ENCODE assay signal across 26 cellular contexts in the genomic region with DNA sequence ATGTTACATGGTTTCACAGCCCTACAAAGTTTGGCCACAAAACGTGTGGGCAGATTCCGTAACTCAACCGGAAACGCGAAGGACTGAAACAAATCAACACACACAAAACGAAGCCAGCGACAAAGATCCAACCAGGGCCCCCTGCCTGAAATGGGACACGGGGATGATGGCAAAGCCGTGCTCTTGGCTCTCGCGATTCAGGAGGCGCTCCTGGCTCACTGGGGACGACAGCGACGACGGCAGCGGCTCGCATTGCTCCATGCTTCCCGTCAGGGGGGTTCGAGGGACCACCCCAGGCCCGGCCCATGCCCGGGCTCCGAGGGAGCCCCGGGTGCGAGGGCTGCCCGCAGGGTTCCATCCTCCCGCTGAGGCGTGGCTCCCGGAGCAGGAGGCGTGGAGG.
DNase-seq lines count a peak whose midpoint lies in the region; ATAC-seq, FAIRE-seq and TF ChIP-seq lines count a peak whose summit lies in the region.
"Had no signal": no experiment of that assay in that cellular context is flagged by ENCODE, and none has a peak within 500 bp of the region (broad histone marks: within the 10 kb centered on the region; RNA-seq: fewer than 3 reads in every experiment).

No MANE protein-coding gene starts in this region.

- no peaks in the 10 kb centered on the region for H3F3A ChIP-seq in smooth muscle cell (ENCODE audit: low read depth)

- no peaks in the 10 kb centered on the region for H3K4me1 ChIP-seq in HepG2 (ENCODE audit: insufficient read depth, low read length)
- H3K4me1 ChIP-seq in smooth muscle cell (ENCODE audit: low read depth), result no peaks in the 10 kb centered on the region
- H3K4me1 ChIP-seq: Caco-2, gastrocnemius medialis, neural progenitor cell, Peyer's patch, transverse colon had no signal

- 64% methylated on average over 30 of the region's 30 CpGs for WGBS in HepG2 (ENCODE audit: low lambda C conversion rate)
- 79% methylated on average over 26 of the region's 30 CpGs for WGBS in smooth muscle cell (ENCODE audit: low lambda C conversion rate)

- H3K4me2 ChIP-seq in HepG2 (ENCODE audit: low read depth, low read length) (no peak overlapping the region), smooth muscle cell (no peak overlapping the region)
- H3K4me2 ChIP-seq: neural progenitor cell had no signal

- TF ChIP-seq RAD21 in HepG2 (CRISPR knock-in tag; IDR thresholded peaks at IDR 0.05), result no peak

- H3K9me3 Mint-ChIP-seq in stimulated activated effector memory CD8-positive, alpha-beta T cell treated with anti-CD3 and anti-CD28 coated beads, Interleukin-12 subunit alpha, Interleukin-12 subunit beta, amount 100 ng/mL, for 72 hours, result peaks cover 38% of the 10 kb centered on the region

- intact Hi-C loops in HepG2 (cut with micrococcal nuclease; ENCODE audit: unreplicated experiment), result no loop called here

- H4K20me1 ChIP-seq in HepG2 (ENCODE audit: insufficient read depth, low read length) (no peaks in the 10 kb centered on the region), smooth muscle cell (ENCODE audit: low read depth) (no peaks in the 10 kb centered on the region)

- H3K9ac ChIP-seq in HepG2 (ENCODE audit: insufficient read depth, low read depth, low read length) (no peak overlapping the region), smooth muscle cell (ENCODE audit: low read depth) (no peak overlapping the region)
- H3K9ac ChIP-seq: neural progenitor cell had no signal

- H3K36me3 ChIP-seq in HepG2 (replicated peaks in 1 of 2; ENCODE audit: control insufficient read depth in 1 of 2, insufficient read depth in 2 of 2, low read length in 2 of 2) (no peaks in the 10 kb centered on the region), smooth muscle cell (ENCODE audit: low read depth) (no peaks in the 10 kb centered on the region)
- H3K36me3 ChIP-seq: gastrocnemius medialis, neural progenitor cell, Peyer's patch, transverse colon had no signal

- CTCF ChIA-PET in HepG2 (lab: Yijun Ruan, JAX; ENCODE audit: low intra/inter-chr PET ratio, low total read pairs), result no interaction called here

- H2AFZ ChIP-seq in HepG2 (ENCODE audit: low read length) (no peak overlapping the region), smooth muscle cell (ENCODE audit: low read depth) (no peak overlapping the region)
- H2AFZ ChIP-seq: neural progenitor cell had no signal

- DNase-seq in GM03348 (ENCODE audit: low spot score) (peak; percentile 11), LNCaP clone FGC (ENCODE audit: low read depth) (no peak), HepG2 (ENCODE audit: low spot score) (no peak), kidney tubule cell (ENCODE audit: low spot score) (no peak), smooth muscle cell (lab: John Stamatoyannopoulos, UW; ENCODE audit: unreplicated experiment) (no peak)
- no peak for DNase-seq in stimulated activated effector memory CD8-positive, alpha-beta T cell treated with anti-CD3 and anti-CD28 coated beads, Interleukin-12 subunit alpha, Interleukin-12 subunit beta, amount 100 ng/mL, for 72 hours (ENCODE audit: low spot score in 2 of 2)
- DNase-seq: activated CD4-positive, alpha-beta T cell treated with anti-CD3 and anti-CD28 coated beads for 36 hours; activated CD8-positive, alpha-beta T cell treated with anti-CD3 and anti-CD28 coated beads, Interleukin-2, amount 10 ng/mL, durations not matched to agents 7 days and 5 days; Caco-2; cerebellar nuclear complex; gastrocnemius medialis; GOT3; kidney glomerular epithelial cell; mesendoderm; NCI-H146; NCI-H774; stimulated activated CD4-positive, alpha-beta T cell treated with anti-CD3 and anti-CD28 coated beads, Interleukin-4, amount 100 ng/mL, for 1 hour; T-helper 9 cell; transverse colon had no signal

- no peak overlapping the region for H3K4me3 Mint-ChIP-seq in stimulated activated effector memory CD8-positive, alpha-beta T cell treated with anti-CD3 and anti-CD28 coated beads, Interleukin-12 subunit alpha, Interleukin-12 subunit beta, amount 100 ng/mL, for 72 hours
- H3K4me3 Mint-ChIP-seq: activated CD4-positive, alpha-beta T cell treated with anti-CD3 and anti-CD28 coated beads for 36 hours; activated CD8-positive, alpha-beta T cell treated with anti-CD3 and anti-CD28 coated beads, Interleukin-2, amount 10 ng/mL, durations not matched to agents 7 days and 5 days; brain; neural progenitor cell had no signal

- TF ChIP-seq POLR2A in HepG2 (IDR thresholded peaks at IDR 0.05; ENCODE audit: insufficient read depth in 1 of 2, low read depth in 2 of 2, low read length in 2 of 2), result no peak

- FAIRE-seq in HepG2 (lab: Jason Lieb, UNC), result no peak
- FAIRE-seq: G401.6 had no signal

- TF ChIP-seq EP300 in HepG2 (IDR thresholded peaks at IDR 0.05; ENCODE audit: low read depth in 2 of 2, low read length in 2 of 2), result no peak
- no peak for TF ChIP-seq EP300 in HepG2 (CRISPR knock-in tag; IDR thresholded peaks at IDR 0.05; ENCODE audit: borderline replicate concordance)

- H3K4me3 ChIP-seq in LNCaP clone FGC (ENCODE audit: low read depth, low read length), result peak overlapping the region; percentile 26; the same call in 1 of the 2 replicates
- H3K4me3 ChIP-seq in HepG2 (replicated peaks in 1 of 3; ENCODE audit: insufficient read depth in 1 of 3, low read depth in 2 of 3, low read length in 3 of 3), result no peak overlapping the region
- no peak overlapping the region for H3K4me3 ChIP-seq in smooth muscle cell
- H3K4me3 ChIP-seq: gastrocnemius medialis, neural progenitor cell, Peyer's patch, transverse colon had no signal

- no peaks in the 10 kb centered on the region for H3K27me3 ChIP-seq in HepG2 (ENCODE audit: control insufficient read depth in 1 of 2, insufficient read depth in 2 of 2, low read length in 2 of 2)
- H3K27me3 ChIP-seq in smooth muscle cell (ENCODE audit: low read depth), result no peaks in the 10 kb centered on the region
- H3K27me3 ChIP-seq: gastrocnemius medialis, neural progenitor cell, Peyer's patch, transverse colon had no signal

- no TSS peak for BruUV-seq in HepG2 (replicated peaks; lab: Mats Ljungman, UMichigan)

- no peak for TF ChIP-seq CTCF in LNCaP clone FGC (IDR thresholded peaks at IDR 0.05; ENCODE audit: control insufficient read depth, extremely low read depth, insufficient read depth)
- TF ChIP-seq CTCF in HepG2 (CRISPR knock-in tag; IDR thresholded peaks at IDR 0.05), result no peak
- no peak for TF ChIP-seq CTCF in smooth muscle cell (IDR thresholded peaks at IDR 0.05; ENCODE audit: borderline replicate concordance, insufficient read depth, poor library complexity, severe bottlenecking)

- no peaks in the 10 kb centered on the region for H3K79me2 ChIP-seq in HepG2 (ENCODE audit: insufficient read depth, low read length)
- H3K79me2 ChIP-seq in smooth muscle cell (ENCODE audit: low read depth), result no peaks in the 10 kb centered on the region

- H3K9me3 ChIP-seq in HepG2 (ENCODE audit: low read length), result peaks cover 93% of the 10 kb centered on the region
- peaks cover 12% of the 10 kb centered on the region for H3K9me3 ChIP-seq in smooth muscle cell (replicated peaks; ENCODE audit: low read depth)
- H3K9me3 ChIP-seq: Caco-2, gastrocnemius medialis had no signal

- H3K36me3 Mint-ChIP-seq in stimulated activated effector memory CD8-positive, alpha-beta T cell treated with anti-CD3 and anti-CD28 coated beads, Interleukin-12 subunit alpha, Interleukin-12 subunit beta, amount 100 ng/mL, for 72 hours, result no peaks in the 10 kb centered on the region
- H3K36me3 Mint-ChIP-seq: brain had no signal

- peak; percentile 18; the same call in 2 of the 3 replicates for ATAC-seq in HepG2
- ATAC-seq in stimulated activated effector memory CD8-positive, alpha-beta T cell treated with anti-CD3 and anti-CD28 coated beads, Interleukin-12 subunit alpha, Interleukin-12 subunit beta, amount 100 ng/mL, for 72 hours, result peak; percentile 14
- no peak for ATAC-seq in HG02571 (IDR thresholded peaks at IDR 0.05; ENCODE audit: unreplicated experiment)
- ATAC-seq: activated CD4-positive, alpha-beta T cell treated with anti-CD3 and anti-CD28 coated beads for 36 hours; activated CD8-positive, alpha-beta T cell treated with anti-CD3 and anti-CD28 coated beads, Interleukin-2, amount 10 ng/mL, durations not matched to agents 7 days and 5 days; gastrocnemius medialis had no signal

- POLR2A ChIA-PET in HepG2 (lab: Yijun Ruan, JAX), result no interaction called here

- H3K27ac Mint-ChIP-seq in stimulated activated effector memory CD8-positive, alpha-beta T cell treated with anti-CD3 and anti-CD28 coated beads, Interleukin-12 subunit alpha, Interleukin-12 subunit beta, amount 100 ng/mL, for 72 hours, result no peak overlapping the region
- H3K27ac Mint-ChIP-seq: activated CD4-positive, alpha-beta T cell treated with anti-CD3 and anti-CD28 coated beads for 36 hours; activated CD8-positive, alpha-beta T cell treated with anti-CD3 and anti-CD28 coated beads, Interleukin-2, amount 10 ng/mL, durations not matched to agents 7 days and 5 days; brain; neural progenitor cell had no signal

- in situ Hi-C loops in HepG2 (cut with HindIII; ENCODE audit: extremely low pct_ligation_motif_present, low pct_unique_long_range_greater_than_20kb), result no loop called here

- no peaks in the 10 kb centered on the region for H3K4me1 Mint-ChIP-seq in stimulated activated effector memory CD8-positive, alpha-beta T cell treated with anti-CD3 and anti-CD28 coated beads, Interleukin-12 subunit alpha, Interleukin-12 subunit beta, amount 100 ng/mL, for 72 hours
- H3K4me1 Mint-ChIP-seq: activated CD4-positive, alpha-beta T cell treated with anti-CD3 and anti-CD28 coated beads for 36 hours; brain; neural progenitor cell had no signal

- H3K27ac ChIP-seq in HepG2 (ENCODE audit: extremely low read length, insufficient read depth, low read length), result no peak overlapping the region
- no peak overlapping the region for H3K27ac ChIP-seq in smooth muscle cell (ENCODE audit: low read depth)
- H3K27ac ChIP-seq: C4-2B, gastrocnemius medialis, neural progenitor cell, Peyer's patch, transverse colon, VCaP had no signal

TF ChIP-seq in HepG2, 621 proteins besides CTCF, POLR2A, EP300 and RAD21 (continues in another document):
- TF ChIP-seq, protein P1, sequence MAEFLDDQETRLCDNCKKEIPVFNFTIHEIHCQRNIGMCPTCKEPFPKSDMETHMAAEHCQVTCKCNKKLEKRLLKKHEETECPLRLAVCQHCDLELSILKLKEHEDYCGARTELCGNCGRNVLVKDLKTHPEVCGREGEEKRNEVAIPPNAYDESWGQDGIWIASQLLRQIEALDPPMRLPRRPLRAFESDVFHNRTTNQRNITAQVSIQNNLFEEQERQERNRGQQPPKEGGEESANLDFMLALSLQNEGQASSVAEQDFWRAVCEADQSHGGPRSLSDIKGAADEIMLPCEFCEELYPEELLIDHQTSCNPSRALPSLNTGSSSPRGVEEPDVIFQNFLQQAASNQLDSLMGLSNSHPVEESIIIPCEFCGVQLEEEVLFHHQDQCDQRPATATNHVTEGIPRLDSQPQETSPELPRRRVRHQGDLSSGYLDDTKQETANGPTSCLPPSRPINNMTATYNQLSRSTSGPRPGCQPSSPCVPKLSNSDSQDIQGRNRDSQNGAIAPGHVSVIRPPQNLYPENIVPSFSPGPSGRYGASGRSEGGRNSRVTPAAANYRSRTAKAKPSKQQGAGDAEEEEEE (CRISPR knock-in tag; IDR thresholded peaks at IDR 0.05; ENCODE audit: borderline replicate concordance), result no peak
- TF ChIP-seq THAP11 (CRISPR knock-in tag; IDR thresholded peaks at IDR 0.05) (no peak), ZNF260 (CRISPR knock-in tag; IDR thresholded peaks at IDR 0.05; ENCODE audit: borderline replicate concordance, low read depth) (no peak), CEBPB (IDR thresholded peaks at IDR 0.05; ENCODE audit: borderline replicate concordance, low read depth, low read length) (no peak)
